Comparison of ENCODE assay signal across 17 cellular contexts in the genomic region with DNA sequence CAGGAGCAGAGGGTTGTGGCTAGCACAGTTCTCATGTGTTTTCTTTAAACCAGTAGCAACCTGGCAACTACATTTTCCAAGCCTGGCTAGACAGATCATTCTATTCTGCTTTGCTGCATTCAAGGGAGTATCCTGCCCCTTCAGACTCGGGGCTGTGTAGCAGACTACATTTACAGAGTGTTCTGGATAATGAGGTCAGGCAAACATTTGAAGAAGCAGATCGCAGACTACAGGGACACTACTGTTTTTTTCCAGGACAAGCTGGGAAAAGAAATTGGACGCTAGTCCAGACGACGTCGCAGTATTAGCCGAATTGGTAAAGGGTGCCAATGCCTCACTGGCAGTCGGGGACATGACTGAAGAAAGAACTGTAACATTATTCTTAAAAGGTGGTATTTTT.
"Had no signal": no experiment of that assay in that cellular context is flagged by ENCODE, and none has a peak within 500 bp of the region (broad histone marks: within the 10 kb centered on the region; RNA-seq: fewer than 3 reads in every experiment).

No MANE protein-coding gene starts in this region.

- H3K9ac ChIP-seq: neural progenitor cell had no signal

- H2AFZ ChIP-seq: neural progenitor cell had no signal

- H3K4me2 ChIP-seq: neural progenitor cell had no signal

- DNase-seq: activated CD4-positive, alpha-beta T cell treated with anti-CD3 and anti-CD28 coated beads, Interleukin-2, amount 10 ng/mL, durations not matched to agents 24 days and 14 days; activated CD4-positive, CD25-positive, alpha-beta regulatory T cell; activated CD8-positive, alpha-beta memory T cell treated with anti-CD3 and anti-CD28 coated beads, Interleukin-2, amount 50 U/mL, for 4 hours; activated CD8-positive, alpha-beta T cell treated with anti-CD3 and anti-CD28 coated beads, Interleukin-2, amount 10 ng/mL, durations not matched to agents 7 days and 5 days; activated naive CD4-positive, alpha-beta T cell; activated naive CD8-positive, alpha-beta T cell treated with anti-CD3 and anti-CD28 coated beads, Interleukin-2, amount 50 U/mL, for 24 hours; cortex of kidney; effector CD4-positive, alpha-beta T cell; foreskin keratinocyte; naive B cell; ovary; stimulated activated CD4-positive, alpha-beta T cell treated with anti-CD3 and anti-CD28 coated beads, Interleukin-2, amount 100 ng/mL, for 48 hours; stimulated activated naive B cell treated with anti-CD40 and anti-IgM and Interleukin-4, amounts not matched to agents 10 μg/mL and 1 μg/mL and 100 μg/mL, for 72 hours; SW 1271; trophoblast cell had no signal

- H3K27me3 ChIP-seq: neural progenitor cell, ovary had no signal

- H3K4me1 Mint-ChIP-seq: neural progenitor cell had no signal

- ATAC-seq: activated CD8-positive, alpha-beta T cell treated with anti-CD3 and anti-CD28 coated beads, Interleukin-2, amount 10 ng/mL, durations not matched to agents 7 days and 5 days; activated naive CD8-positive, alpha-beta T cell treated with anti-CD3 and anti-CD28 coated beads, Interleukin-2, amount 50 U/mL, for 24 hours; foreskin keratinocyte; stimulated activated naive B cell treated with anti-CD40 and anti-IgM and Interleukin-4, amounts not matched to agents 10 μg/mL and 1 μg/mL and 100 μg/mL, for 72 hours had no signal

- H3K36me3 ChIP-seq: neural progenitor cell, ovary had no signal

- H3K9me3 ChIP-seq: ovary had no signal

- H3K27ac ChIP-seq: foreskin keratinocyte, neural progenitor cell, ovary had no signal

- H3K36me3 Mint-ChIP-seq: naive B cell; neural progenitor cell; stimulated activated naive B cell treated with anti-CD40 and anti-IgM and Interleukin-4, amounts not matched to agents 10 μg/mL and 1 μg/mL and 100 μg/mL, for 72 hours had no signal

- H3K4me3 ChIP-seq: lung, neural progenitor cell, ovary had no signal

- H3K27ac Mint-ChIP-seq: activated CD4-positive, alpha-beta T cell treated with anti-CD3 and anti-CD28 coated beads, Interleukin-2, amount 10 ng/mL, durations not matched to agents 24 days and 14 days; activated CD8-positive, alpha-beta T cell treated with anti-CD3 and anti-CD28 coated beads, Interleukin-2, amount 10 ng/mL, durations not matched to agents 7 days and 5 days; activated naive CD8-positive, alpha-beta T cell treated with anti-CD3 and anti-CD28 coated beads, Interleukin-2, amount 50 U/mL, for 24 hours; neural progenitor cell; stimulated activated naive B cell treated with anti-CD40 and anti-IgM and Interleukin-4, amounts not matched to agents 10 μg/mL and 1 μg/mL and 100 μg/mL, for 72 hours had no signal

- H3K9me3 Mint-ChIP-seq: activated CD4-positive, alpha-beta T cell treated with anti-CD3 and anti-CD28 coated beads, Interleukin-2, amount 10 ng/mL, durations not matched to agents 24 days and 14 days; activated naive CD8-positive, alpha-beta T cell treated with anti-CD3 and anti-CD28 coated beads, Interleukin-2, amount 50 U/mL, for 24 hours; neural progenitor cell; stimulated activated naive B cell treated with anti-CD40 and anti-IgM and Interleukin-4, amounts not matched to agents 10 μg/mL and 1 μg/mL and 100 μg/mL, for 72 hours had no signal

- H3K27me3 Mint-ChIP-seq: activated naive CD8-positive, alpha-beta T cell treated with anti-CD3 and anti-CD28 coated beads, Interleukin-2, amount 50 U/mL, for 24 hours; naive B cell; stimulated activated naive B cell treated with anti-CD40 and anti-IgM and Interleukin-4, amounts not matched to agents 10 μg/mL and 1 μg/mL and 100 μg/mL, for 72 hours had no signal

- H3K4me1 ChIP-seq: neural progenitor cell had no signal

- H3K4me3 Mint-ChIP-seq: activated CD4-positive, alpha-beta T cell treated with anti-CD3 and anti-CD28 coated beads, Interleukin-2, amount 10 ng/mL, durations not matched to agents 24 days and 14 days; activated CD8-positive, alpha-beta T cell treated with anti-CD3 and anti-CD28 coated beads, Interleukin-2, amount 10 ng/mL, durations not matched to agents 7 days and 5 days; activated naive CD8-positive, alpha-beta T cell treated with anti-CD3 and anti-CD28 coated beads, Interleukin-2, amount 50 U/mL, for 24 hours; naive B cell; neural progenitor cell; stimulated activated naive B cell treated with anti-CD40 and anti-IgM and Interleukin-4, amounts not matched to agents 10 μg/mL and 1 μg/mL and 100 μg/mL, for 72 hours had no signal
